In the genomic region with DNA sequence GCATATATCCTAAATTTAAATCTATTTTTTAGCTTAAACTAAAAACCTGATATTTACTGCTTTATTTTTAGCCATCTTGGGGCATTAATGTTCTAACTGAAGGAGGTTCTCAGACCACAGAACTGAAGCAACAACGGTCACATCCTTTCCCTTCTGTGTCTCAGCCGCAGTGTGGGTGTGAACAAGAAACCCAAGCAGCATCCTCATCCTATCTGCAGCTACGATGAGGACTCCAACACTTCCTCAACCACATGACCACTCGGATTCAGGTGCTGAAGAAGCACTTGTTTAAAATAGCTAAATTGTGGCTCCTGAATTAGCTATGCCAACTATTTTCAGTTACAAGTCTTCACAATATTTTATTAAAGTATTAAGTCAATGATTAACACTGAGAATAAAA, we compare ENCODE assay signal across 8 cellular contexts. TPM values are rescaled to one million over a fixed set of nuclear protein-coding genes. Genes with fewer than 3 reads are reported as not detected.
DNase-seq lines count a peak whose midpoint lies in the region; ATAC-seq and TF ChIP-seq lines count a peak whose summit lies in the region.

No MANE protein-coding gene starts in this region.

- ATAC-seq in GM18861 (IDR thresholded peaks at IDR 0.05; ENCODE audit: unreplicated experiment) (peak; percentile 81), HG02798 (IDR thresholded peaks at IDR 0.05; ENCODE audit: poor library complexity, unreplicated experiment) (peak; percentile 76)

- no TSS peak for BruUV-seq in OCI-LY7 (replicated peaks; lab: Mats Ljungman, UMichigan)

- H3K27ac ChIP-seq in OCI-LY7 (ENCODE audit: low read depth, low read length, poor library complexity, severe bottlenecking) (no peak overlapping the region), tibial artery (peak overlapping the region; percentile 27 to 46)

- peak overlapping the region; percentile 37 for H3K4me3 Mint-ChIP-seq in activated naive CD8-positive, alpha-beta T cell treated with anti-CD3 and anti-CD28 coated beads for 36 hours

- DNase-seq in OCI-LY7 (ENCODE audit: low spot score) (peak; percentile 19), tibial artery (no peak), NCI-H774 (lab: John Stamatoyannopoulos, UW) (no peak), T1000 (lab: John Stamatoyannopoulos, UW) (no peak), NCI-H1092 treated with DMSO at 0.1 percent for 48 hours (lab: John Stamatoyannopoulos, UW) (no peak)
- peak; percentile 61 for DNase-seq in activated naive CD8-positive, alpha-beta T cell treated with anti-CD3 and anti-CD28 coated beads for 36 hours

- no peak overlapping the region for H3K4me3 ChIP-seq in OCI-LY7 (ENCODE audit: low read depth, low read length, poor library complexity, severe bottlenecking)
- no peak overlapping the region for H3K4me3 ChIP-seq in tibial artery

- H4K20me1 ChIP-seq in OCI-LY7 (ENCODE audit: insufficient read depth, low read length) = peaks cover 17% of the 10 kb centered on the region

- no peaks in the 10 kb centered on the region for H3K27me3 Mint-ChIP-seq in activated naive CD8-positive, alpha-beta T cell treated with anti-CD3 and anti-CD28 coated beads for 36 hours

- intact Hi-C loops in OCI-LY7 (cut with micrococcal nuclease; ENCODE audit: unreplicated experiment) (no loop called here), tibial artery (cut with DNase I; ENCODE audit: low total_unique reads) (no loop called here)

- H3K27me3 ChIP-seq in tibial artery = no peaks in the 10 kb centered on the region

- CTCF ChIA-PET in OCI-LY7 (lab: Charles Lee; ENCODE audit: unreplicated experiment) = interaction anchor here (0.7 kb wide), 1 partner anchor 27 kb away, joined by 3 read pairs; no protein-coding TSS in a partner anchor

- H3K36me3 Mint-ChIP-seq in activated naive CD8-positive, alpha-beta T cell treated with anti-CD3 and anti-CD28 coated beads for 36 hours = peaks cover 22% of the 10 kb centered on the region

- no peaks in the 10 kb centered on the region for H3K9me3 Mint-ChIP-seq in activated naive CD8-positive, alpha-beta T cell treated with anti-CD3 and anti-CD28 coated beads for 36 hours

- peaks cover 58% of the 10 kb centered on the region for H3K4me1 Mint-ChIP-seq in activated naive CD8-positive, alpha-beta T cell treated with anti-CD3 and anti-CD28 coated beads for 36 hours

- POLR2A ChIA-PET in OCI-LY7 (lab: Charles Lee) = interaction anchor here (2.2 kb wide), 1 partner anchor 9 kb away, joined by 6 read pairs; no protein-coding TSS in a partner anchor

- H2AFZ ChIP-seq in OCI-LY7 (ENCODE audit: low read length) = no peak overlapping the region

- H3K9me3 ChIP-seq in OCI-LY7 (ENCODE audit: low read length) (no peaks in the 10 kb centered on the region), tibial artery (no peaks in the 10 kb centered on the region)

- H3K4me1 ChIP-seq in OCI-LY7 (ENCODE audit: insufficient read depth, low read length, poor library complexity, severe bottlenecking) (peaks cover 12% of the 10 kb centered on the region), tibial artery (peaks cover 5 to 84% (median 39%) of the 10 kb centered on the region in 4 donors)

- no peaks in the 10 kb centered on the region for H3K36me3 ChIP-seq in OCI-LY7 (ENCODE audit: insufficient read depth, low read length)
- peaks cover 0 to 6% (median 0%) of the 10 kb centered on the region in 3 donors for H3K36me3 ChIP-seq in tibial artery

- H3K27ac Mint-ChIP-seq in activated naive CD8-positive, alpha-beta T cell treated with anti-CD3 and anti-CD28 coated beads for 36 hours = peak overlapping the region; percentile 72

- no peak overlapping the region for H3K4me2 ChIP-seq in OCI-LY7 (ENCODE audit: low read length)

- H3K9me2 ChIP-seq in OCI-LY7 (ENCODE audit: insufficient read depth, low read length) = no peaks in the 10 kb centered on the region

- TF ChIP-seq CTCF in OCI-LY7 (conservative IDR thresholded peaks at IDR 0.05; ENCODE audit: low read length) (no peak), tibial artery (IDR thresholded peaks at IDR 0.05) (no peak)

- H3K79me2 ChIP-seq in OCI-LY7 (ENCODE audit: insufficient read depth, low read depth, low read length) = peaks cover 45% of the 10 kb centered on the region

RNA-seq across cellular contexts. Expression of gene ESYT2, which starts 5.3 kb away (rescaled TPM):
- 30.5 and 33.7 TPM in 2 replicates for total RNA-seq in OCI-LY7 (2014; rRNA removed; shearing (Covaris generic))
- total RNA-seq in OCI-LY7 (2022) = 24.2 and 25.7 TPM in 2 replicates
- 10 to 100 TPM; 52.1 to 52.5 TPM for total RNA-seq in activated naive CD8-positive, alpha-beta T cell treated with anti-CD3 and anti-CD28 coated beads for 36 hours

RNA-seq across cellular contexts. Expression of gene DYNC2I1, which starts 32.3 kb away (rescaled TPM):
- total RNA-seq in OCI-LY7 (2014; rRNA removed; shearing (Covaris generic)) = 5.6 and 17.1 TPM in 2 replicates
- total RNA-seq in OCI-LY7 (2022) = 12.0 TPM in 2 replicates
- 10 to 100 TPM; 12.4 to 14.3 TPM for total RNA-seq in activated naive CD8-positive, alpha-beta T cell treated with anti-CD3 and anti-CD28 coated beads for 36 hours

Comparison
In these comparisons a context has a peak if more than half of its experiments do, and no peak if none do; other contexts are left out.
1. DNase-seq: peak in OCI-LY7 (single experiment) and activated naive CD8-positive, alpha-beta T cell treated with anti-CD3 and anti-CD28 coated beads for 36 hours (single experiment); none in tibial artery (0 of 2), NCI-H774 (single experiment), T1000 (single experiment) and NCI-H1092 treated with DMSO at 0.1 percent for 48 hours (single experiment).